Comparison of ENCODE assay signal across 27 cellular contexts in the genomic region with DNA sequence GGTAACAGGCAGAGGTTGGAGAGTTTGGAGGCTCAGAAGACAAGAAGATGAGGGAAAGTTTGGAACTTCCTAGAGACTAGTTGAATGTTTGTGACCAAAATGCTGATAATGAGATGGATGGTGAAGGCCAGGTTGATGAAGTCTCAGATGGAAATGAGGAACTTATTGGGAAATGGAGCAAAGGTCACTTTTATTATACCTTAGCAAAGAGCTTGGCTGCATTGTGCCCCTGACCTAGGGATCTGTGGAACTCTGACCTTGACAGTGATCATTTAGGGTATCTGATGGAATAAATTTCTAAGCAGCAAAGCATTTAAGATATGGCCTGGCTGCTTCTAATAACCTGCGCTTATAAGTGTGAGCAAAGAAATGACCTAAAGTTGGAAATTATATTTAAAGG. TPM values are rescaled to one million over a fixed set of nuclear protein-coding genes. Genes with fewer than 3 reads are reported as not detected.
"Had no signal": no experiment of that assay in that cellular context is flagged by ENCODE, and none has a peak within 500 bp of the region (broad histone marks: within the 10 kb centered on the region; RNA-seq: fewer than 3 reads in every experiment).

No MANE protein-coding gene starts in this region.

- H3K4me1 ChIP-seq: stomach, suprapubic skin, testis, thyroid gland, tibial artery, tibial nerve, transverse colon, upper lobe of right lung, uterus, vagina had no signal

- H3K27me3 ChIP-seq: stomach, suprapubic skin, testis, thyroid gland, tibial artery, tibial nerve, transverse colon, upper lobe of right lung, uterus, vagina had no signal

- H3K27ac ChIP-seq: stomach, suprapubic skin, testis, thoracic aorta, thyroid gland, tibial artery, tibial nerve, transverse colon, upper lobe of right lung, uterus, vagina had no signal

- FAIRE-seq: urothelium cell line had no signal

- H3K36me3 ChIP-seq: stomach, suprapubic skin, thoracic aorta, thyroid gland, tibial artery, tibial nerve, transverse colon, upper lobe of right lung, uterus, vagina had no signal

- H3K4me3 ChIP-seq: stomach, suprapubic skin, testis, thoracic aorta, thyroid gland, tibial artery, tibial nerve, transverse colon, upper lobe of right lung, uterus, vagina had no signal

- H3K9me3 ChIP-seq: suprapubic skin, testis, thyroid gland, upper lobe of right lung, uterus, vagina had no signal

- ATAC-seq: stimulated activated effector memory CD8-positive, alpha-beta T cell treated with anti-CD3 and anti-CD28 coated beads, Interleukin-12 subunit alpha, Interleukin-12 subunit beta, amount 100 ng/mL, for 72 hours; stimulated activated memory B cell treated with anti-CD40 and anti-IgM and Interleukin-4, amounts not matched to agents 10 μg/mL and 1 μg/mL and 100 μg/mL, for 72 hours; stimulated activated naive B cell treated with anti-CD40 and anti-IgM and Interleukin-4, amounts not matched to agents 10 μg/mL and 1 μg/mL and 100 μg/mL, for 72 hours; stimulated activated naive CD8-positive, alpha-beta T cell treated with anti-CD3 and anti-CD28 coated beads, Interleukin-15, amount 100 ng/mL, for 72 hours; stimulated activated naive CD8-positive, alpha-beta T cell treated with anti-CD3 and anti-CD28 coated beads, Interleukin-15, Interleukin-2, amounts not matched to agents 100 U/mL and 50 U/mL, for 24 hours; upper lobe of right lung had no signal

- DNase-seq: stimulated activated CD4-positive, alpha-beta T cell treated with anti-CD3 and anti-CD28 coated beads, Interleukin-2, amount 100 ng/mL, for 48 hours; stimulated activated CD4-positive, alpha-beta T cell treated with anti-CD3 and anti-CD28 coated beads, Interleukin-4, amount 100 ng/mL, for 1 hour; stimulated activated CD4-positive, alpha-beta T cell treated with anti-CD3 and anti-CD28 coated beads, Interleukin-4, amount 100 ng/mL, for 24 hours; stimulated activated CD4-positive, alpha-beta T cell treated with anti-CD3 and anti-CD28 coated beads, Interleukin-4, amount 100 ng/mL, for 4 hours; stimulated activated CD8-positive, alpha-beta memory T cell treated with anti-CD3 and anti-CD28 coated beads, Interleukin-4, amount 100 ng/mL, for 48 hours; stimulated activated naive B cell treated with anti-CD40 and anti-IgM and Interleukin-4, amounts not matched to agents 10 μg/mL and 1 μg/mL and 100 μg/mL, for 72 hours; stimulated activated naive CD4-positive, alpha-beta T cell; stimulated activated naive CD4-positive, alpha-beta T cell treated with Interleukin-2 at 50 U/mL for 16 hours; stimulated activated naive CD8-positive, alpha-beta T cell treated with anti-CD3 and anti-CD28 coated beads, Interleukin-15, amount 100 ng/mL, for 72 hours; stimulated activated naive CD8-positive, alpha-beta T cell treated with anti-CD3 and anti-CD28 coated beads, Interleukin-15, Interleukin-2, amounts not matched to agents 100 U/mL and 50 U/mL, for 24 hours; stomach; substantia nigra; testis; thyroid gland; tibial artery; transverse colon; trophoblast cell; upper lobe of right lung; uterus had no signal

RNA-seq across cellular contexts. Expression of gene FAM3B, which starts 17.2 kb away (rescaled TPM):
- total RNA-seq: temporal lobe, tibial nerve had no signal
